8 cellular contexts compared by ENCODE assay signal in the genomic region with DNA sequence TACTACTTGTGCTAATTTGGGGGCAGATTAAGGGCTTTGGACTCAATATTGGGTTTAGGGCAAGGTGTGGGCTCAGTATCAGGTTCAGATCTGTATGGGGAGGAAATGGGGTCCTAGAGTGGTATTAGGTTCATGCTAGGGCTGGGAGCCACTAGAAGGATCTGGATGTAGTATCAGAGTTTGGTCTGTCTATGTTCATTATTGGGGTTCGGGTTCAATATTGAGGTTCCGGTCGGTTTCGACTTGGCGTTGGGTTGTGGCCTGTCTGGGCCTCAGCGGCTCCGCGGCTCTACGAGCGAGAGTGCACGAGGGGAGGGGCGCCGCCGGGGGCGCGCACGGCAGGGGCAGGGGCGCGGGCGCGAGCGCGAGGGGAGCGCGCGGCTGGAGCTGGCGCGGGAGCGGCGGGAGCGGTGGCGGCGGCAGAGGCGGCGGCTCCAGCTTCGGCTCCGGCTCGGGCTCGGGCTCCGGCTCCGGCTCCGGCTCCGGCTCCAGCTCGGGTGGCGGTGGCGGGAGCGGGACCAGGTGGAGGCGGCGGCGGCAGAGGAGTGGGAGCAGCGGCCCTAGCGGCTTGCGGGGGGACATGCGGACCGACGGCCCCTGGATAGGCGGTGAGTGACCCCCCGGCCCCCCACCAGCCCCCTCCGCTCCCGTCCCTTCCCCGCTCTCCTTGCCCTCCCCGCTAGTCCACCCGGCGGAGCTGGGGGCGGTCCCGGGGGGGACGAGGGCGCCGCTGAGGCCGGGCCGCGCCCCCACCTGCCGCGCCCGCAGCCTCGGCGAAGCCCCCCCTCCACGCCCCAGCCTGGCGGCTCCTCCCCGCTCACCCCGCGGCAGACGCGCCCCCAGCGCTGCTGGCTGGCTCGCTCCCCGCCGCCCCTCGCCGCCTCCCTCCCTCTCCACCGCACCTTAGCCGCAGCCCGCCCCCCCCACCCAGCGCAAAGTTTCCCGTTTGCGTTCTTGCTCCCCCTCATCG. TPM values are rescaled to one million over a fixed set of nuclear protein-coding genes. Genes with fewer than 3 reads are reported as not detected.
DNase-seq lines count a peak whose midpoint lies in the region; ATAC-seq and TF ChIP-seq lines count a peak whose summit lies in the region.

Gene PTPRF (plus strand): TSS at position 401 of the 970 bp plus-strand sequence. CDS start 14,193 bp downstream, outside the sequence.

- DNase-seq in activated T-cell treated with anti-CD3 and anti-CD28 coated beads for 48 hours (ENCODE audit: low read depth) (peak; percentile 49), activated T-cell treated with anti-CD3 and anti-CD28 coated beads for 4 hours (no peak), NCI-H510A (lab: John Stamatoyannopoulos, UW) (peak; percentile 97), foreskin fibroblast (peak; percentile 60 to 84), uterus (peak; percentile 63 to 78), NCI-H187 treated with DMSO at 0.1 percent for 48 hours (lab: John Stamatoyannopoulos, UW) (no peak)
- DNase-seq in activated naive CD4-positive, alpha-beta T cell treated with Interleukin-2 at 50 U/mL for 16 hours: peak; percentile 17
- DNase-seq in natural killer cell treated with Interleukin-12 subunit alpha and Interleukin-12 subunit beta and Interleukin-15 and Interleukin-18, amount 100 ng/mL, for 72 hours (ENCODE audit: low spot score): peak; percentile 55

- H3K4me1 Mint-ChIP-seq in natural killer cell treated with Interleukin-12 subunit alpha and Interleukin-12 subunit beta and Interleukin-15 and Interleukin-18, amount 100 ng/mL, for 72 hours (ENCODE audit: low read depth in 2 of 2): peaks cover 17 to 21% of the 10 kb centered on the region in 2 donors

- H3K4me1 ChIP-seq in uterus: no peaks in the 10 kb centered on the region

- H3K27ac Mint-ChIP-seq in natural killer cell treated with Interleukin-12 subunit alpha and Interleukin-12 subunit beta and Interleukin-15 and Interleukin-18, amount 100 ng/mL, for 72 hours: peak within 1 kb of the TSS in 1 of 2 donors; percentile 46

- H3K36me3 ChIP-seq in uterus: no peaks in the 10 kb centered on the region

- H3K9me3 Mint-ChIP-seq in natural killer cell treated with Interleukin-12 subunit alpha and Interleukin-12 subunit beta and Interleukin-15 and Interleukin-18, amount 100 ng/mL, for 72 hours: no peaks in the 10 kb centered on the region

- no peaks in the 10 kb centered on the region for H3K27me3 ChIP-seq in uterus

- H3K9me3 ChIP-seq in uterus: no peaks in the 10 kb centered on the region

- peak within 1 kb of the TSS; percentile 92 for H3K4me3 Mint-ChIP-seq in natural killer cell treated with Interleukin-12 subunit alpha and Interleukin-12 subunit beta and Interleukin-15 and Interleukin-18, amount 100 ng/mL, for 72 hours

- peaks cover 31 to 43% of the 10 kb centered on the region in 2 donors for H3K27me3 Mint-ChIP-seq in natural killer cell treated with Interleukin-12 subunit alpha and Interleukin-12 subunit beta and Interleukin-15 and Interleukin-18, amount 100 ng/mL, for 72 hours

- TF ChIP-seq POLR2A in uterus (IDR thresholded peaks at IDR 0.05): peak in 1 of 2 donors; percentile 68

- TF ChIP-seq CTCF in foreskin fibroblast (IDR thresholded peaks at IDR 0.05; ENCODE audit: low read depth, low read length) (no peak), uterus (IDR thresholded peaks at IDR 0.05) (peak in 1 of 4 experiments; percentile 12)

- peak in 1 of 2 donors; percentile 14 for ATAC-seq in natural killer cell treated with Interleukin-12 subunit alpha and Interleukin-12 subunit beta and Interleukin-15 and Interleukin-18, amount 100 ng/mL, for 72 hours

- intact Hi-C loops in uterus (cut with DNase I; ENCODE audit: low total_unique reads): loop anchor here (5.0 kb wide), 1 partner anchor 122 kb away; the partner anchor contains the start of gene KDM4A

- peaks cover 7% of the 10 kb centered on the region for H3K36me3 Mint-ChIP-seq in natural killer cell treated with Interleukin-12 subunit alpha and Interleukin-12 subunit beta and Interleukin-15 and Interleukin-18, amount 100 ng/mL, for 72 hours

- H3K27ac ChIP-seq in uterus: peak within 1 kb of the TSS; percentile 80 to 91

- H3K4me3 ChIP-seq in foreskin fibroblast (ENCODE audit: low read depth in 1 of 2, low read length in 2 of 2) (peak within 1 kb of the TSS; percentile 62 to 69), uterus (peak within 1 kb of the TSS; percentile 68 to 86)

RNA-seq across cellular contexts. Expression of gene PTPRF, which starts in this region (rescaled TPM):
- 1 to 10 TPM in 1 of 2 donors, under 1 TPM in 1; 0.33 to 1.3 TPM for total RNA-seq in natural killer cell treated with Interleukin-12 subunit alpha and Interleukin-12 subunit beta and Interleukin-15 and Interleukin-18, amount 100 ng/mL, for 72 hours
- total RNA-seq in uterus: 100 to 1,000 TPM in 2 of 4 donors, 10 to 100 TPM in 2; 24.7 to 172 (median 124) TPM

Comparison
In these comparisons a context has a peak if more than half of its experiments do, and no peak if none do; other contexts are left out.
1. RNA of gene PTPRF (total RNA-seq): 24.7 to 172 TPM in uterus; 0.33 to 1.3 TPM in natural killer cell treated with Interleukin-12 subunit alpha and Interleukin-12 subunit beta and Interleukin-15 and Interleukin-18, amount 100 ng/mL, for 72 hours; every median in the first group is over 10 times any median in the second.
2. DNase-seq: peak in activated T-cell treated with anti-CD3 and anti-CD28 coated beads for 48 hours (single experiment), NCI-H510A (single experiment), activated naive CD4-positive, alpha-beta T cell treated with Interleukin-2 at 50 U/mL for 16 hours (single experiment), foreskin fibroblast (2 of 2), natural killer cell treated with Interleukin-12 subunit alpha and Interleukin-12 subunit beta and Interleukin-15 and Interleukin-18, amount 100 ng/mL, for 72 hours (single experiment) and uterus (2 of 2); none in activated T-cell treated with anti-CD3 and anti-CD28 coated beads for 4 hours (single experiment) and NCI-H187 treated with DMSO at 0.1 percent for 48 hours (single experiment).